29 cellular contexts compared by ENCODE assay signal in the genomic region with DNA sequence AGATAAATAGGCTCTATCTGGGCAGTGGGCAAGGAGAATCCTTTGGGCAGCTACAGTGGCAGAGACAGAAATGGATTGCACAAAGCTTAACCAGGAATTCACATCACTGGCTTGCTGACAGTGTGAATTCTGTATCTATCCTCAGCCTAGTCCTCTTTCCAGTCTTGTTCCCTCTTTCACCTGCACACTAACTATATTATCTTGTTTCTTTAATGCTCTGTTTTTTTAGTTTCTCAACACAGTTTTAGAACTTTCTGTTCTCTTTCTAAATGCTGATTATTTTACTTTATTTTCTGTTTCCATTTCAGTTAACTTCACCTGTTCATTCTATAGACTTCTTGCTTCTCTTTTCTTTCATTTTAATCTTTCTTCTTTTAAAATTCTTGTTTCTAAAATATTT.
"Had no signal": no experiment of that assay in that cellular context is flagged by ENCODE, and none has a peak within 500 bp of the region (broad histone marks: within the 10 kb centered on the region; RNA-seq: fewer than 3 reads in every experiment).

No MANE protein-coding gene starts in this region.

- ATAC-seq: activated naive CD8-positive, alpha-beta T cell treated with anti-CD3 and anti-CD28 coated beads, Interleukin-2, amount 50 U/mL, for 24 hours; activated T-cell treated with anti-CD3 and anti-CD28 coated beads, Interleukin-2, amount 50 U/mL, for 4 hours; effector memory CD8-positive, alpha-beta T cell had no signal

- DNase-seq: activated CD4-positive, alpha-beta memory T cell treated with anti-CD3 and anti-CD28 coated beads, Interleukin-2, amount 10 ng/mL, durations not matched to agents 7 days and 5 days; activated CD4-positive, alpha-beta T cell treated with anti-CD3 and anti-CD28 coated beads for 1 hour; activated CD4-positive, alpha-beta T cell treated with anti-CD3 and anti-CD28 coated beads for 4 hours; activated CD4-positive, alpha-beta T cell treated with anti-CD3 and anti-CD28 coated beads, Interleukin-2, amount 10 ng/mL, durations not matched to agents 7 days and 5 days; activated CD4-positive, alpha-beta T cell treated with anti-CD3 and anti-CD28 coated beads, Interleukin-2, amount 50 U/mL, for 4 hours; activated CD4-positive, CD25-positive, alpha-beta regulatory T cell; activated CD8-positive, alpha-beta memory T cell treated with anti-CD3 and anti-CD28 coated beads, Interleukin-2, amount 50 U/mL, for 48 hours; activated effector memory CD4-positive, alpha-beta T cell treated with anti-CD3 and anti-CD28 coated beads, Interleukin-2, amount 50 U/mL, for 16 hours; activated naive CD4-positive, alpha-beta T cell treated with anti-CD3 and anti-CD28 coated beads for 36 hours; activated naive CD8-positive, alpha-beta T cell treated with anti-CD3 and anti-CD28 coated beads for 36 hours; activated naive CD8-positive, alpha-beta T cell treated with anti-CD3 and anti-CD28 coated beads, Interleukin-2, amount 50 U/mL, for 24 hours; activated T-cell treated with anti-CD3 and anti-CD28 coated beads for 4 hours; activated T-cell treated with anti-CD3 and anti-CD28 coated beads, Interleukin-2, amount 50 U/mL, for 4 hours; adrenal gland; brain microvascular endothelial cell; cortex of kidney; dermis blood vessel endothelial cell; effector CD4-positive, alpha-beta T cell; effector memory CD8-positive, alpha-beta T cell; esophagus squamous epithelium; foreskin melanocyte; head of caudate nucleus; hippocampal formation; T-helper 2 cell had no signal

- H3K36me3 ChIP-seq: adrenal gland, brain microvascular endothelial cell, esophagus squamous epithelium had no signal

- H3K9me3 ChIP-seq: adrenal gland, esophagus squamous epithelium had no signal

- FAIRE-seq: astrocyte, bronchial epithelial cell, colon, endothelial cell of umbilical vein had no signal

- H3K27me3 ChIP-seq: adrenal gland, brain microvascular endothelial cell, esophagus squamous epithelium had no signal

- H3K27ac ChIP-seq: adrenal gland, brain microvascular endothelial cell, epithelial cell of prostate, esophagus squamous epithelium had no signal

- H3K4me3 ChIP-seq: adrenal gland, esophagus squamous epithelium had no signal

- H3K4me1 ChIP-seq: adrenal gland, esophagus squamous epithelium had no signal
